20 cellular contexts compared by ENCODE assay signal in the genomic region with DNA sequence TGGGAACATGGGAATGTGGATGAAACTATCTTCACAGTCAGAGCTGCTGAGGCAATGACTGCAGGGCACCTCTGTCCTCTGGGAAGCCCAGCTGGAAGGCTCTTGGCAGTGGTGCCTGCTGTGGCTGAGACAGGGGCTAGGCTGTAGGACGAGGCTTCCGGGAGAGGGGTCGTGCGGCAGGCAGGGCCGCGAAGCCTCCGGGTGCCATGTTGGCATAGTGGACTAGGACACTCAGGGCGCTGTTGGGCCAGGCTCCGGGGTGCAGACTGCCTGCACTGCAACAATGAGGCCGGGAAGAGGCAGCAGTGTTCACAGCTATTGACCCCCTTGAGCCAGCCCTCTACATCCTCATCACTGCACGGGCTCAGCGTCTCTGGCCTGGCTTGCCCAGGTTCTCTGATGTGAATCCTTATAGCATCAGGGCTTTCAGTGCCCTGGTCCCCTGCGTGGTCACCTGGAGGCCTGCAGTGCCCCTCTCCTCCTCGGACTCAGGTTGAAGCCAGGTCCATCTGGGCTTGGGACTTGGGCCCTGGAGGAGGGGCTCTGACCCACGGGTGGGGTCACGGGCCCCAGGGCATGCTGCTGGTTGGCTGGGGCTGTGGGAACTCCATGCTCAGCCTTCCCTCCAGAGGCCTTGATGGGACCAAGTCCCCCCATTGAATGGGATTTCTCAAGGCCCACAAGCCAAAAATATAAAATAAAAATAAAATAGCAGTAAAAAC.
DNase-seq lines count a peak whose midpoint lies in the region; ATAC-seq and TF ChIP-seq lines count a peak whose summit lies in the region.
"Had no signal": no experiment of that assay in that cellular context is flagged by ENCODE, and none has a peak within 500 bp of the region (broad histone marks: within the 10 kb centered on the region; RNA-seq: fewer than 3 reads in every experiment).

No MANE protein-coding gene starts in this region.

- H3K27me3 Mint-ChIP-seq in osteocyte (ENCODE audit: unreplicated experiment) = peaks cover 18% of the 10 kb centered on the region

- H3K36me3 Mint-ChIP-seq in osteocyte (ENCODE audit: unreplicated experiment) = no peaks in the 10 kb centered on the region

- H3K4me3 Mint-ChIP-seq in osteocyte (ENCODE audit: unreplicated experiment) = no peak overlapping the region

- ATAC-seq in HG02610 (IDR thresholded peaks at IDR 0.05; ENCODE audit: unreplicated experiment) = no peak
- ATAC-seq: PC-3, Right ventricle myocardium inferior had no signal

- H3K9me3 Mint-ChIP-seq in osteocyte (ENCODE audit: unreplicated experiment) = no peaks in the 10 kb centered on the region

- no peaks in the 10 kb centered on the region for H3K4me1 Mint-ChIP-seq in osteocyte (ENCODE audit: unreplicated experiment)

- peak; percentile 42 for DNase-seq in activated CD8-positive, alpha-beta memory T cell treated with anti-CD3 and anti-CD28 coated beads for 24 hours
- DNase-seq in activated CD8-positive, alpha-beta memory T cell treated with anti-CD3 and anti-CD28 coated beads, Interleukin-2, amount 50 U/mL, for 48 hours = no peak
- DNase-seq in iPS-NIHi7 (ENCODE audit: extremely low spot score) (peak; percentile 5), osteocyte (ENCODE audit: extremely low spot score, unreplicated experiment) (peak; percentile 66), T-helper 2 cell (no peak), NCI-H146 (lab: John Stamatoyannopoulos, UW) (no peak)
- DNase-seq: ACHN; Calu3; DMS79 treated with DMSO at 0.1 percent for 48 hours; GF-D8; Kasumi-1; NCI-H1105 treated with DMSO at 0.1 percent for 48 hours; NCI-H2029; NCI-H446 treated with DMSO at 0.1 percent for 48 hours; NCI-H526; NCI-H82; NK-92 treated with Interleukin-12 subunit alpha and Interleukin-12 subunit beta, amount 100 ng/mL, for 24 hours; PC-3 had no signal

- H3K27ac Mint-ChIP-seq in osteocyte (ENCODE audit: unreplicated experiment) = no peak overlapping the region

- no peak for TF ChIP-seq CTCF in osteocyte (IDR thresholded peaks at IDR 0.05)

Comparison
In these comparisons a context has a peak if more than half of its experiments do, and no peak if none do; other contexts are left out.
1. DNase-seq: peak in activated CD8-positive, alpha-beta memory T cell treated with anti-CD3 and anti-CD28 coated beads for 24 hours (single experiment), iPS-NIHi7 (single experiment) and osteocyte (single experiment); none in activated CD8-positive, alpha-beta memory T cell treated with anti-CD3 and anti-CD28 coated beads, Interleukin-2, amount 50 U/mL, for 48 hours (single experiment), T-helper 2 cell (0 of 5) and NCI-H146 (single experiment).